ENCODE assay signal across 8 cellular contexts in the genomic region with DNA sequence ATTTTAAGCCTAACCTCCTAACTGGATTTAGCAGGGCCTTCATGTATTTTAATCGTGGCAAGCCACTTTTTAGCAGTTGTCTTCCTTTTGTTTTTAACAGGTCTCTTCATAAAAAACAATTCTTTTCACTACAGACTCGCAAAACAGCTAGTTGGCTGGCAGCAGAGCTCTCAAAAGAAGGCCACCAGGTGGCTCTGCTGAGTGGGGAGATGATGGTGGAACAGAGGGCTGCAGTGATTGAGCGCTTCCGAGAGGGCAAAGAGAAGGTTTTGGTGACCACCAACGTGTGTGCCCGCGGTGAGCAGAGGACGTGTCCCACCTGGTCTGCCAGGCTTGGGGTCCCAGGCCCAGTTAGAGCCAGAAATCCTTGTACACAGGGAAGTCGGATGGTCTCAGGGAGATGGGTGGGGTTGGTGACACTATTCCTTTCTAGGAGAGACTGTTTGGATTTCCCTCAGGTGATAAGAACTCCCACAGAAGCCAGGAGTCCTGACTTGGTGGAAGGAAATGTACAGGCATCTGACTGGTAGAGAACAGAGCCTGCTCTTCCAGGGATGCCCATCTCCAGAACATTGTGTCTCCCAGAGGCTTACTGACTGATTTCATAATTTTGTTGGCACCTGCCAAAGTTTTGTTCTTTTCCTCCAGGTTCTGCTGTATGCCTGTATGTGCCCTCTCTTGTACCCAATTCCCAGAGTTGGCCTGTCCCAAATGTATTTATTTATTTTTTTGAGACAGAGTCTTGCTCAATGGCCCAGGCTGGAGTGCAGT. TPM values are rescaled to one million over a fixed set of nuclear protein-coding genes. Genes with fewer than 3 reads are reported as not detected.
DNase-seq lines count a peak whose midpoint lies in the region; ATAC-seq and TF ChIP-seq lines count a peak whose summit lies in the region.

No MANE protein-coding gene starts in this region.

- H3K4me3 Mint-ChIP-seq in MCF 10A (ENCODE audit: unreplicated experiment), result no peak overlapping the region

- no peak overlapping the region for H3K4me3 ChIP-seq in breast epithelium
- H3K4me3 ChIP-seq in transverse colon, result no peak overlapping the region
- no peak overlapping the region for H3K4me3 ChIP-seq in prostate gland

- H3K4me1 Mint-ChIP-seq in MCF 10A (ENCODE audit: insufficient read depth, unreplicated experiment), result no peaks in the 10 kb centered on the region

- TF ChIP-seq CTCF in MCF 10A (IDR thresholded peaks at IDR 0.05; ENCODE audit: unreplicated experiment), result peak; percentile 35
- peak in 1 of 3 donors; percentile 26 for TF ChIP-seq CTCF in breast epithelium (IDR thresholded peaks at IDR 0.05)
- TF ChIP-seq CTCF in transverse colon (IDR thresholded peaks at IDR 0.05), result peak; percentile 29 to 37 (median 32)
- TF ChIP-seq CTCF in prostate gland (IDR thresholded peaks at IDR 0.05), result peak in 1 of 4 experiments; percentile 41

- H3K27ac ChIP-seq in breast epithelium, result no peak overlapping the region
- H3K27ac ChIP-seq in transverse colon, result no peak overlapping the region
- no peak overlapping the region for H3K27ac ChIP-seq in prostate gland

- H3K27ac Mint-ChIP-seq in MCF 10A (ENCODE audit: low read depth, unreplicated experiment), result no peak overlapping the region

- in situ Hi-C loops in transverse colon (cut with MboI; ENCODE audit: low pct_ligation_motif_present in 1 of 4, low pct_unique_long_range_greater_than_20kb in 1 of 4, low sequenced_read_pairs in 3 of 4), result no loop called here

- TF ChIP-seq POLR2A in breast epithelium (IDR thresholded peaks at IDR 0.05) (no peak), transverse colon (IDR thresholded peaks at IDR 0.05) (no peak), prostate gland (IDR thresholded peaks at IDR 0.05) (no peak)

- H3K36me3 Mint-ChIP-seq in MCF 10A (ENCODE audit: insufficient read depth, unreplicated experiment), result peaks cover 39% of the 10 kb centered on the region

- H3K4me1 ChIP-seq in breast epithelium (no peaks in the 10 kb centered on the region), transverse colon (no peaks in the 10 kb centered on the region), prostate gland (replicated peaks) (no peaks in the 10 kb centered on the region)

- CTCF ChIA-PET in MCF 10A (lab: Yijun Ruan, JAX), result interaction anchor here (0.5 to 1.7 kb wide), 8 partner anchors 8 to 323 kb away, joined by 3 to 6 read pairs (median 4); no protein-coding TSS in a partner anchor

- H3K9me3 Mint-ChIP-seq in MCF 10A (ENCODE audit: unreplicated experiment), result no peaks in the 10 kb centered on the region

- H3K27me3 ChIP-seq in breast epithelium (no peaks in the 10 kb centered on the region), transverse colon (no peaks in the 10 kb centered on the region), prostate gland (replicated peaks; ENCODE audit: insufficient read depth) (no peaks in the 10 kb centered on the region)

- no peak for TF ChIP-seq EP300 in transverse colon (IDR thresholded peaks at IDR 0.05; ENCODE audit: low read depth)

- POLR2A ChIA-PET in MCF 10A (lab: Yijun Ruan, JAX), result interaction anchor here (0.7 kb wide), 1 partner anchor 15 kb away, joined by 3 read pairs; a partner anchor contains a TSS

- ATAC-seq in left ventricle myocardium superior (peak; percentile 73), GM18873 (IDR thresholded peaks at IDR 0.05; ENCODE audit: low FRiP score, unreplicated experiment) (no peak)

- DNase-seq in MCF 10A (ENCODE audit: unreplicated experiment) (no peak), breast epithelium (ENCODE audit: low spot score in 2 of 2) (no peak), left ventricle myocardium superior (no peak), transverse colon (no peak), prostate gland (ENCODE audit: low spot score) (no peak), SKM-1 treated with dmso at 0.1 percent for 144 hours (lab: John Stamatoyannopoulos, UW; ENCODE audit: unreplicated experiment) (no peak)
- DNase-seq in activated CD4-positive, alpha-beta T cell treated with anti-CD3 and anti-CD28 coated beads, Interleukin-2, amount 50 U/mL, for 1 hour, result peak; percentile 8

- no peaks in the 10 kb centered on the region for H3K27me3 Mint-ChIP-seq in MCF 10A (ENCODE audit: insufficient read depth, unreplicated experiment)

- H3K9me3 ChIP-seq in breast epithelium, result no peaks in the 10 kb centered on the region
- H3K9me3 ChIP-seq in transverse colon, result no peaks in the 10 kb centered on the region
- H3K9me3 ChIP-seq in prostate gland, result no peaks in the 10 kb centered on the region

- WGBS in transverse colon (ENCODE audit: low coverage in 1 of 2), 2 donors, result 59 to 72% methylated on average over 3 to 9 of the region's 9 CpGs
- 48% methylated on average over 9 of the region's 9 CpGs for WGBS in prostate gland

- intact Hi-C loops in MCF 10A (cut with micrococcal nuclease) (loop anchor here (5.0 kb wide), 1 partner anchor 321 kb away; no protein-coding TSS in a partner anchor), breast epithelium (cut with DNase I; ENCODE audit: low total_unique reads) (no loop called here), left ventricle myocardium superior (cut with micrococcal nuclease) (no loop called here), transverse colon (cut with DNase I; ENCODE audit: low total_unique reads) (no loop called here), prostate gland (cut with DNase I) (no loop called here)

- H3K36me3 ChIP-seq in breast epithelium (no peaks in the 10 kb centered on the region), transverse colon (peaks cover 0 to 44% (median 19%) of the 10 kb centered on the region in 4 donors), prostate gland (peaks cover 3 to 11% of the 10 kb centered on the region in 2 donors)

- no TSS peak for BruUV-seq in MCF 10A (replicated peaks; lab: Mats Ljungman, UMichigan)

RNA-seq across cellular contexts. Expression of a gene that starts 14.9 kb away (rescaled TPM):
- total RNA-seq in MCF 10A (2022), result 34.7 and 36.5 TPM in 2 replicates
- total RNA-seq in breast epithelium, result 10 to 100 TPM; 42.6 to 45.5 (median 45.2) TPM
- total RNA-seq in left ventricle myocardium superior, result 25.2 TPM
- 100 to 1,000 TPM in 1 of 4 donors, 10 to 100 TPM in 3; 14.9 to 102 (median 19.8) TPM for total RNA-seq in transverse colon
- total RNA-seq in prostate gland, result 10 to 100 TPM; 27.7 to 42.8 TPM

RNA-seq across cellular contexts. Expression of a gene that starts 32.8 kb away (rescaled TPM):
- total RNA-seq in MCF 10A (2022), result 38.6 and 38.8 TPM in 2 replicates
- total RNA-seq in breast epithelium, result 10 to 100 TPM; 37.0 to 39.5 (median 39.5) TPM
- total RNA-seq in left ventricle myocardium superior, result 16.6 TPM
- 10 to 100 TPM; 10.5 to 33.7 (median 22.6) TPM for total RNA-seq in transverse colon
- 10 to 100 TPM; 27.4 to 37.0 TPM for total RNA-seq in prostate gland

RNA-seq across cellular contexts. Expression of a gene that starts 42.5 kb away (rescaled TPM):
- total RNA-seq in MCF 10A (2022), result 314 and 390 TPM in 2 replicates
- total RNA-seq in breast epithelium, result 10 to 100 TPM; 74.3 to 90.5 (median 77.9) TPM
- 62.2 TPM for total RNA-seq in left ventricle myocardium superior
- 10 to 100 TPM; 38.5 to 77.5 (median 54.6) TPM for total RNA-seq in transverse colon
- 10 to 100 TPM; 79.1 to 93.1 TPM for total RNA-seq in prostate gland
